In genomic region chr6:144159727-144160126, GRCh38 we compare ENCODE assay signal across 19 cellular contexts. TPM values are rescaled to one million over a fixed set of nuclear protein-coding genes. Genes with fewer than 3 reads are reported as not detected.
"Had no signal": no experiment of that assay in that cellular context is flagged by ENCODE, and none has a peak within 500 bp of the region (broad histone marks: within the 10 kb centered on the region; RNA-seq: fewer than 3 reads in every experiment).

No MANE protein-coding gene starts in this region.

- H3K27ac ChIP-seq: testis had no signal

- H3K4me2 ChIP-seq: smooth muscle cell had no signal

- H3K36me3 Mint-ChIP-seq: brain had no signal

- H3K4me3 Mint-ChIP-seq: activated CD4-positive, alpha-beta T cell treated with anti-CD3 and anti-CD28 coated beads, Interleukin-2, amount 10 ng/mL, durations not matched to agents 7 days and 5 days; activated naive CD4-positive, alpha-beta T cell treated with anti-CD3 and anti-CD28 coated beads for 36 hours; activated T-cell treated with anti-CD3 and anti-CD28 coated beads, Interleukin-2, amount 50 U/mL, for 4 hours; brain; endodermal cell; neural crest cell; stimulated activated effector memory CD8-positive, alpha-beta T cell treated with anti-CD3 and anti-CD28 coated beads, Interleukin-12 subunit alpha, Interleukin-12 subunit beta, amount 100 ng/mL, for 72 hours had no signal

- H3K4me1 ChIP-seq: psoas muscle had no signal

- ATAC-seq: activated CD4-positive, CD25-positive, alpha-beta regulatory T cell treated with anti-CD3 and anti-CD28 coated beads, Interleukin-2, amount 50 U/mL, for 24 hours; activated T-cell treated with anti-CD3 and anti-CD28 coated beads, Interleukin-2, amount 50 U/mL, for 4 hours; psoas muscle; stimulated activated effector memory CD8-positive, alpha-beta T cell treated with anti-CD3 and anti-CD28 coated beads, Interleukin-12 subunit alpha, Interleukin-12 subunit beta, amount 100 ng/mL, for 72 hours had no signal

- DNase-seq: activated CD4-positive, alpha-beta T cell treated with anti-CD3 and anti-CD28 coated beads, Interleukin-2, amount 10 ng/mL, durations not matched to agents 7 days and 5 days; activated CD8-positive, alpha-beta memory T cell treated with anti-CD3 and anti-CD28 coated beads, Interleukin-2, amount 50 U/mL, for 4 hours; activated naive CD4-positive, alpha-beta T cell treated with anti-CD3 and anti-CD28 coated beads for 36 hours; activated T-cell treated with anti-CD3 and anti-CD28 coated beads, Interleukin-2, amount 50 U/mL, for 4 hours; caudate nucleus; endodermal cell; foreskin melanocyte; midbrain; psoas muscle; stimulated activated CD4-positive, alpha-beta T cell treated with anti-CD3 and anti-CD28 coated beads, Interleukin-4, amount 100 ng/mL, for 24 hours; stomach; testis had no signal

- H3K4me3 ChIP-seq: psoas muscle, smooth muscle cell, stomach, testis had no signal

- H3K27me3 ChIP-seq: stomach, testis had no signal

- H3K36me3 ChIP-seq: stomach had no signal

- H3K9me3 ChIP-seq: psoas muscle, stomach, testis had no signal

- H3K27ac Mint-ChIP-seq: activated CD4-positive, alpha-beta T cell treated with anti-CD3 and anti-CD28 coated beads, Interleukin-2, amount 10 ng/mL, durations not matched to agents 7 days and 5 days; activated naive CD4-positive, alpha-beta T cell treated with anti-CD3 and anti-CD28 coated beads for 36 hours; brain; endodermal cell; stimulated activated effector memory CD8-positive, alpha-beta T cell treated with anti-CD3 and anti-CD28 coated beads, Interleukin-12 subunit alpha, Interleukin-12 subunit beta, amount 100 ng/mL, for 72 hours had no signal

- H3K9me3 Mint-ChIP-seq: activated CD4-positive, alpha-beta T cell treated with anti-CD3 and anti-CD28 coated beads, Interleukin-2, amount 10 ng/mL, durations not matched to agents 7 days and 5 days; activated naive CD4-positive, alpha-beta T cell treated with anti-CD3 and anti-CD28 coated beads for 36 hours; activated T-cell treated with anti-CD3 and anti-CD28 coated beads, Interleukin-2, amount 50 U/mL, for 4 hours; endodermal cell; neural crest cell; stimulated activated effector memory CD8-positive, alpha-beta T cell treated with anti-CD3 and anti-CD28 coated beads, Interleukin-12 subunit alpha, Interleukin-12 subunit beta, amount 100 ng/mL, for 72 hours had no signal

- FAIRE-seq: colon, keratinocyte had no signal

- H3K27me3 Mint-ChIP-seq: activated CD4-positive, alpha-beta T cell treated with anti-CD3 and anti-CD28 coated beads, Interleukin-2, amount 10 ng/mL, durations not matched to agents 7 days and 5 days had no signal

RNA-seq across cellular contexts. Expression of gene STX11, which starts 9.4 kb away (rescaled TPM):
- total RNA-seq: neural crest cell had no signal
